In the genomic region with DNA sequence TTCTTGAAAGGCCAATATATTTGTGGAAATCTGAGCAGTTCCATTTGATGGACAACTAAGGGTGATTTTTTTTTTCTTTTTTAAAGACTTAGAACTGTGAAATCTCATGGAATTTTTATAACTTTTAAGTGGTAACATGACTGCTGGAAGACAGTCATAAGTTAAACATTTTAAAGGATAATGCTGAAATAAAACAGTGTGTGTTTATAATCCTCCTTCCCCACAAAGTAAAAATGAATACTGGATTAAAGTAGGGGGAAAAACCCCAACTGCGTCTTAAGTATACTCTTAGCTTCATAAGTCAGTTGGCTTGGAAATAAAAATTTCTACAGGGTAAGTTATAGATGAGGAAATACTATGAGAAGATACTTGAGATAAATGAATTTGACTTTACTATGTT, we compare ENCODE assay signal across 18 cellular contexts.
DNase-seq lines count a peak whose midpoint lies in the region; ATAC-seq and TF ChIP-seq lines count a peak whose summit lies in the region.
"Had no signal": no experiment of that assay in that cellular context is flagged by ENCODE, and none has a peak within 500 bp of the region (broad histone marks: within the 10 kb centered on the region; RNA-seq: fewer than 3 reads in every experiment).

No MANE protein-coding gene starts in this region.

- 18% methylated on average over 1 of the region's 1 CpG for WGBS in smooth muscle cell (ENCODE audit: low lambda C conversion rate)

- H3K4me3 Mint-ChIP-seq in neural crest cell = peak overlapping the region; percentile 8
- H3K4me3 Mint-ChIP-seq: CD14-positive monocyte; CD4-positive, alpha-beta T cell; CD8-positive, alpha-beta memory T cell had no signal

- DNase-seq in amniotic epithelial cell (ENCODE audit: low read depth) (peak; percentile 16), neural crest cell (ENCODE audit: low read depth, low spot score) (no peak), smooth muscle cell (lab: John Stamatoyannopoulos, UW; ENCODE audit: unreplicated experiment) (no peak), DMS79 (lab: John Stamatoyannopoulos, UW) (no peak), GM10266 (ENCODE audit: extremely low spot score) (no peak)
- DNase-seq: AML-193; BE2C; CD4-positive, alpha-beta T cell; CD8-positive, alpha-beta memory T cell; DMS 273 treated with DMSO at 0.1 percent for 48 hours; DMS79 treated with DMSO at 0.1 percent for 48 hours; GF-D8; GM23248; H7; HCEC 1CT had no signal

- H3K27ac Mint-ChIP-seq in neural crest cell (ENCODE audit: unreplicated experiment) = peak overlapping the region; percentile 3
- H3K27ac Mint-ChIP-seq: CD14-positive monocyte; CD4-positive, alpha-beta T cell; CD8-positive, alpha-beta memory T cell had no signal

- no peaks in the 10 kb centered on the region for H3K27me3 ChIP-seq in smooth muscle cell (ENCODE audit: low read depth)
- H3K27me3 ChIP-seq: BE2C; BLaER1 treated with 17β-estradiol and CSF1 and Interleukin-3, amounts not matched to agents 10 nM and 100 nM had no signal

- no peaks in the 10 kb centered on the region for H3K9me3 ChIP-seq in smooth muscle cell (replicated peaks; ENCODE audit: low read depth)
- H3K9me3 ChIP-seq: BE2C; BLaER1 treated with 17β-estradiol and CSF1 and Interleukin-3, amounts not matched to agents 10 nM and 100 nM had no signal

- no peaks in the 10 kb centered on the region for H3K36me3 ChIP-seq in smooth muscle cell (ENCODE audit: low read depth)
- H3K36me3 ChIP-seq: BE2C; BLaER1 treated with 17β-estradiol and CSF1 and Interleukin-3, amounts not matched to agents 10 nM and 100 nM had no signal

- H2AFZ ChIP-seq in smooth muscle cell (ENCODE audit: low read depth) = no peak overlapping the region
- H2AFZ ChIP-seq: GM23248 had no signal

- peaks cover 11% of the 10 kb centered on the region for H3K4me1 ChIP-seq in smooth muscle cell (ENCODE audit: low read depth)
- H3K4me1 ChIP-seq: BE2C; BLaER1 treated with 17β-estradiol and CSF1 and Interleukin-3, amounts not matched to agents 10 nM and 100 nM had no signal

- no peaks in the 10 kb centered on the region for H4K20me1 ChIP-seq in smooth muscle cell (ENCODE audit: low read depth)
- H4K20me1 ChIP-seq: BLaER1 treated with 17β-estradiol and CSF1 and Interleukin-3, amounts not matched to agents 10 nM and 100 nM had no signal

- no peaks in the 10 kb centered on the region for H3K9me3 Mint-ChIP-seq in neural crest cell
- H3K9me3 Mint-ChIP-seq: CD14-positive monocyte; CD4-positive, alpha-beta T cell; CD8-positive, alpha-beta memory T cell had no signal

- H3K4me3 ChIP-seq in smooth muscle cell = no peak overlapping the region
- H3K4me3 ChIP-seq: BLaER1 treated with 17β-estradiol and CSF1 and Interleukin-3, amounts not matched to agents 10 nM and 100 nM; GM23248 had no signal

- H3K4me2 ChIP-seq in smooth muscle cell = peak overlapping the region; percentile 65
- H3K4me2 ChIP-seq: BLaER1 treated with 17β-estradiol and CSF1 and Interleukin-3, amounts not matched to agents 10 nM and 100 nM had no signal

- no peaks in the 10 kb centered on the region for H3K79me2 ChIP-seq in smooth muscle cell (ENCODE audit: low read depth)

- H3K27ac ChIP-seq in smooth muscle cell (ENCODE audit: low read depth) = peak overlapping the region; percentile 62
- H3K27ac ChIP-seq: BLaER1 treated with 17β-estradiol and CSF1 and Interleukin-3, amounts not matched to agents 10 nM and 100 nM; GM23248 had no signal

- H3K9ac ChIP-seq in smooth muscle cell (ENCODE audit: low read depth) = no peak overlapping the region
- H3K9ac ChIP-seq: BLaER1 treated with 17β-estradiol and CSF1 and Interleukin-3, amounts not matched to agents 10 nM and 100 nM; GM23248 had no signal

- no peak for ATAC-seq in HG03135 (IDR thresholded peaks at IDR 0.05; ENCODE audit: unreplicated experiment)

- H3K27me3 Mint-ChIP-seq in neural crest cell (ENCODE audit: low read depth) = no peaks in the 10 kb centered on the region

- TF ChIP-seq CTCF in neural crest cell (conservative IDR thresholded peaks at IDR 0.05) = no peak
- no peak for TF ChIP-seq CTCF in smooth muscle cell (IDR thresholded peaks at IDR 0.05; ENCODE audit: borderline replicate concordance, insufficient read depth, poor library complexity, severe bottlenecking)
- TF ChIP-seq CTCF in GM10266 (IDR thresholded peaks at IDR 0.05; ENCODE audit: control insufficient read depth, insufficient read depth, low read depth, missing control alignments) = no peak

- peaks cover 3% of the 10 kb centered on the region for H3F3A ChIP-seq in smooth muscle cell (ENCODE audit: low read depth)

- peaks cover 5% of the 10 kb centered on the region for H3K36me3 Mint-ChIP-seq in neural crest cell (ENCODE audit: low read depth)
- H3K36me3 Mint-ChIP-seq: CD14-positive monocyte; CD8-positive, alpha-beta memory T cell had no signal

- peaks cover 65% of the 10 kb centered on the region for H3K4me1 Mint-ChIP-seq in neural crest cell
- H3K4me1 Mint-ChIP-seq: CD14-positive monocyte; CD8-positive, alpha-beta memory T cell had no signal
